Comparison of ENCODE assay signal across 8 cellular contexts in genomic region chr6:35727206-35727934, GRCh38. TPM values are rescaled to one million over a fixed set of nuclear protein-coding genes. Genes with fewer than 3 reads are reported as not detected.
DNase-seq lines count a peak whose midpoint lies in the region; ATAC-seq, FAIRE-seq and TF ChIP-seq lines count a peak whose summit lies in the region.

No MANE protein-coding gene starts in this region.

- peaks cover 2% of the 10 kb centered on the region; the same call in 1 of the 2 replicates for H3K27me3 ChIP-seq in H9 (ENCODE audit: insufficient read depth, low read length)

- peak overlapping the region; percentile 79 for H3K18ac ChIP-seq in H9 (ENCODE audit: insufficient read length, low read depth, low read length)

- no peaks in the 10 kb centered on the region; a peak in 1 of 7 replicates for H3K36me3 Mint-ChIP-seq in H9 (ENCODE audit: insufficient read depth in 1 of 3, low read depth in 3 of 3)
- no peaks in the 10 kb centered on the region for H3K36me3 Mint-ChIP-seq in activated T-helper 17 cell treated with anti-CD3 and anti-CD28 coated beads, Interleukin-2, amount 50 U/mL, for 72 hours (ENCODE audit: low read depth)
- H3K36me3 Mint-ChIP-seq in natural killer cell treated with Interleukin-12 subunit alpha and Interleukin-12 subunit beta and Interleukin-15 and Interleukin-18, amount 100 ng/mL, for 72 hours: no peaks in the 10 kb centered on the region

- H3K9ac ChIP-seq in H9 (ENCODE audit: extremely low read depth, insufficient read length, low read length): peak overlapping the region; percentile 41

- no peaks in the 10 kb centered on the region for H3K9me3 ChIP-seq in H9 (ENCODE audit: control insufficient read depth, low read depth, low read length)

- peak overlapping the region; percentile 5 for H4K5ac ChIP-seq in H9 (ENCODE audit: insufficient read length, low read depth, low read length)

- no peak overlapping the region for H3K23ac ChIP-seq in H9 (ENCODE audit: insufficient read length, low read depth, low read length)

- H4K20me1 ChIP-seq in H9 (ENCODE audit: control insufficient read depth, insufficient read depth, insufficient read length): no peaks in the 10 kb centered on the region

- no peak for FAIRE-seq in frontal cortex (lab: Jason Lieb, UNC)

- peak overlapping the region; percentile 38 to 83 (median 70); a peak in 3 of 7 replicates for H3K27ac Mint-ChIP-seq in H9
- peak overlapping the region; percentile 67 for H3K27ac Mint-ChIP-seq in activated T-helper 17 cell treated with anti-CD3 and anti-CD28 coated beads, Interleukin-2, amount 50 U/mL, for 72 hours
- peak overlapping the region; percentile 33 to 40 for H3K27ac Mint-ChIP-seq in natural killer cell treated with Interleukin-12 subunit alpha and Interleukin-12 subunit beta and Interleukin-15 and Interleukin-18, amount 100 ng/mL, for 72 hours

- no peak overlapping the region for H2BK5ac ChIP-seq in H9 (ENCODE audit: insufficient read length, low read length)

- no peak overlapping the region for H3K4ac ChIP-seq in H9 (ENCODE audit: low read depth, low read length)

- no peak overlapping the region for H2BK12ac ChIP-seq in H9 (ENCODE audit: insufficient read length, low read depth, low read length)

- H2AFZ ChIP-seq in H9 (ENCODE audit: low read length): no peak overlapping the region

- H3K9me3 Mint-ChIP-seq in H9: no peaks in the 10 kb centered on the region
- H3K9me3 Mint-ChIP-seq in activated T-helper 17 cell treated with anti-CD3 and anti-CD28 coated beads, Interleukin-2, amount 50 U/mL, for 72 hours: no peaks in the 10 kb centered on the region
- H3K9me3 Mint-ChIP-seq in natural killer cell treated with Interleukin-12 subunit alpha and Interleukin-12 subunit beta and Interleukin-15 and Interleukin-18, amount 100 ng/mL, for 72 hours: no peaks in the 10 kb centered on the region

- no peaks in the 10 kb centered on the region for H3K79me1 ChIP-seq in H9 (ENCODE audit: insufficient read depth, low read depth, low read length, poor library complexity, severe bottlenecking)

- no peak overlapping the region for H3K56ac ChIP-seq in H9 (ENCODE audit: insufficient read length, low read depth, low read length)

- H3K4me1 Mint-ChIP-seq in H9: peaks cover 47 to 50% of the 10 kb centered on the region in 2 experiments
- H3K4me1 Mint-ChIP-seq in activated T-helper 17 cell treated with anti-CD3 and anti-CD28 coated beads, Interleukin-2, amount 50 U/mL, for 72 hours: peaks cover 42% of the 10 kb centered on the region
- H3K4me1 Mint-ChIP-seq in natural killer cell treated with Interleukin-12 subunit alpha and Interleukin-12 subunit beta and Interleukin-15 and Interleukin-18, amount 100 ng/mL, for 72 hours (ENCODE audit: low read depth in 2 of 2): peaks cover 46 to 52% of the 10 kb centered on the region in 2 donors

- H3T11ph ChIP-seq in H9 (ENCODE audit: low read length): no peak overlapping the region

- H2BK15ac ChIP-seq in H9 (ENCODE audit: low read depth, low read length): no peak overlapping the region

- DNase-seq in NCI-H2107 treated with DMSO at 0.1 percent for 48 hours (lab: John Stamatoyannopoulos, UW; ENCODE audit: unreplicated experiment): peak; percentile 47
- no peak for DNase-seq in NCI-H2107 (lab: John Stamatoyannopoulos, UW)
- peak; percentile 77 for DNase-seq in H9
- peak; percentile 74 for DNase-seq in NCI-H1694 treated with DMSO at 0.1 percent for 48 hours (lab: John Stamatoyannopoulos, UW)
- DNase-seq in frontal cortex (ENCODE audit: low spot score in 2 of 2): peak; percentile 54 to 69
- DNase-seq in natural killer cell treated with Interleukin-12 subunit alpha and Interleukin-12 subunit beta and Interleukin-15 and Interleukin-18, amount 100 ng/mL, for 72 hours (ENCODE audit: low spot score): no peak
- no peak for DNase-seq in activated gamma-delta T cell treated with Interleukin-2 at 50 U/mL for 16 hours

- H2BK20ac ChIP-seq in H9 (ENCODE audit: low read depth, low read length, poor library complexity, severe bottlenecking): no peak overlapping the region

- no CpG with 5 or more reads among the region's 29 CpGs for whole genome bisulfite sequencing in H9 (ENCODE audit: extremely low coverage, insufficient read length, low lambda C conversion rate)

- no peak overlapping the region for H4K91ac ChIP-seq in H9 (ENCODE audit: insufficient read length, low read depth, low read length)

- peak overlapping the region; percentile 79 for H3K4me2 ChIP-seq in H9 (ENCODE audit: insufficient read depth, insufficient read length, low read length)

- H2AK5ac ChIP-seq in H9 (ENCODE audit: insufficient read length, low read length): no peak overlapping the region

- H2BK120ac ChIP-seq in H9 (ENCODE audit: low read depth, low read length, poor library complexity, severe bottlenecking): no peak overlapping the region

- no peak overlapping the region for H4K8ac ChIP-seq in H9 (replicated peaks; ENCODE audit: insufficient read length, low read depth, low read length)

- H3K79me2 ChIP-seq in H9 (ENCODE audit: insufficient read depth, low read length): no peaks in the 10 kb centered on the region

- peak overlapping the region; percentile 59 for H3K14ac ChIP-seq in H9 (ENCODE audit: insufficient read depth, low read length)

- peaks cover 16% of the 10 kb centered on the region; the same call in 1 of the 2 replicates for H3K4me1 ChIP-seq in H9 (ENCODE audit: insufficient read depth, low read length)

- ATAC-seq in activated T-helper 17 cell treated with anti-CD3 and anti-CD28 coated beads, Interleukin-2, amount 50 U/mL, for 72 hours (replicated peaks): peak; percentile 22
- ATAC-seq in natural killer cell treated with Interleukin-12 subunit alpha and Interleukin-12 subunit beta and Interleukin-15 and Interleukin-18, amount 100 ng/mL, for 72 hours: peak in 1 of 2 donors; percentile 18

- H3K4me3 Mint-ChIP-seq in H9: peak overlapping the region; percentile 71 to 78
- peak overlapping the region; percentile 71 for H3K4me3 Mint-ChIP-seq in activated T-helper 17 cell treated with anti-CD3 and anti-CD28 coated beads, Interleukin-2, amount 50 U/mL, for 72 hours
- H3K4me3 Mint-ChIP-seq in natural killer cell treated with Interleukin-12 subunit alpha and Interleukin-12 subunit beta and Interleukin-15 and Interleukin-18, amount 100 ng/mL, for 72 hours: peak overlapping the region; percentile 63

- no peak for TF ChIP-seq CTCF in H9 (conservative IDR thresholded peaks at IDR 0.05)

- peaks cover 11% of the 10 kb centered on the region for H3K23me2 ChIP-seq in H9 (ENCODE audit: insufficient read length, low read depth, low read length, poor library complexity, severe bottlenecking)

- H3K27ac ChIP-seq in H9 (ENCODE audit: insufficient read length, low read depth, low read length): no peak overlapping the region

- H3K27me3 Mint-ChIP-seq in H9 (ENCODE audit: low read depth): peaks cover 32% of the 10 kb centered on the region
- no peaks in the 10 kb centered on the region for H3K27me3 Mint-ChIP-seq in activated T-helper 17 cell treated with anti-CD3 and anti-CD28 coated beads, Interleukin-2, amount 50 U/mL, for 72 hours
- peaks cover 0 to 12% of the 10 kb centered on the region in 2 donors for H3K27me3 Mint-ChIP-seq in natural killer cell treated with Interleukin-12 subunit alpha and Interleukin-12 subunit beta and Interleukin-15 and Interleukin-18, amount 100 ng/mL, for 72 hours

RNA-seq across cellular contexts. Expression of gene ARMC12, which starts 9.5 kb away (rescaled TPM):
- total RNA-seq in H9 (2021) (1.5 and 1.7 TPM in 2 replicates), frontal cortex (0.82 TPM)
- total RNA-seq in activated T-helper 17 cell treated with anti-CD3 and anti-CD28 coated beads, Interleukin-2, amount 50 U/mL, for 72 hours: 1 to 10 TPM; 1.8 to 1.9 TPM
- not detected for total RNA-seq in natural killer cell treated with Interleukin-12 subunit alpha and Interleukin-12 subunit beta and Interleukin-15 and Interleukin-18, amount 100 ng/mL, for 72 hours

RNA-seq across cellular contexts. Expression of gene FKBP5, which starts 38.7 kb away (rescaled TPM):
- 32.9 and 33.9 TPM in 2 replicates for total RNA-seq in H9 (2021)
- 100 to 1,000 TPM in 1 of 2 donors, 10 to 100 TPM in 1; 39.9 to 101 TPM for total RNA-seq in activated T-helper 17 cell treated with anti-CD3 and anti-CD28 coated beads, Interleukin-2, amount 50 U/mL, for 72 hours
- 3.3 TPM for total RNA-seq in frontal cortex
- 10 to 100 TPM; 14.1 to 32.5 TPM for total RNA-seq in natural killer cell treated with Interleukin-12 subunit alpha and Interleukin-12 subunit beta and Interleukin-15 and Interleukin-18, amount 100 ng/mL, for 72 hours

RNA-seq across cellular contexts. Expression of gene CLPSL2, which starts 49.0 kb away (rescaled TPM):
- total RNA-seq in H9 (2021): 4.4 and 6.0 TPM in 2 replicates
- not detected for total RNA-seq in activated T-helper 17 cell treated with anti-CD3 and anti-CD28 coated beads, Interleukin-2, amount 50 U/mL, for 72 hours
- not detected for total RNA-seq in frontal cortex
- total RNA-seq in natural killer cell treated with Interleukin-12 subunit alpha and Interleukin-12 subunit beta and Interleukin-15 and Interleukin-18, amount 100 ng/mL, for 72 hours: not detected

RNA-seq across cellular contexts. Expression of gene CLPSL1, which starts 53.4 kb away (rescaled TPM):
- total RNA-seq in H9 (2021) (not detected in 2 replicates), frontal cortex (not detected)
- total RNA-seq in activated T-helper 17 cell treated with anti-CD3 and anti-CD28 coated beads, Interleukin-2, amount 50 U/mL, for 72 hours: not detected
- total RNA-seq in natural killer cell treated with Interleukin-12 subunit alpha and Interleukin-12 subunit beta and Interleukin-15 and Interleukin-18, amount 100 ng/mL, for 72 hours: not detected

Comparison
In these comparisons a context has a peak if more than half of its experiments do, and no peak if none do; other contexts are left out.
1. DNase-seq: peak in NCI-H2107 treated with DMSO at 0.1 percent for 48 hours (single experiment), H9 (single experiment), NCI-H1694 treated with DMSO at 0.1 percent for 48 hours (single experiment) and frontal cortex (2 of 2); none in NCI-H2107 (single experiment), natural killer cell treated with Interleukin-12 subunit alpha and Interleukin-12 subunit beta and Interleukin-15 and Interleukin-18, amount 100 ng/mL, for 72 hours (single experiment) and activated gamma-delta T cell treated with Interleukin-2 at 50 U/mL for 16 hours (single experiment).
2. Peak in every context shown above with its lines, with median percentiles within 50 percentile points of each other: H3K27ac Mint-ChIP-seq and H3K4me3 Mint-ChIP-seq.